ENCODE assay signal across 8 cellular contexts in the genomic region with DNA sequence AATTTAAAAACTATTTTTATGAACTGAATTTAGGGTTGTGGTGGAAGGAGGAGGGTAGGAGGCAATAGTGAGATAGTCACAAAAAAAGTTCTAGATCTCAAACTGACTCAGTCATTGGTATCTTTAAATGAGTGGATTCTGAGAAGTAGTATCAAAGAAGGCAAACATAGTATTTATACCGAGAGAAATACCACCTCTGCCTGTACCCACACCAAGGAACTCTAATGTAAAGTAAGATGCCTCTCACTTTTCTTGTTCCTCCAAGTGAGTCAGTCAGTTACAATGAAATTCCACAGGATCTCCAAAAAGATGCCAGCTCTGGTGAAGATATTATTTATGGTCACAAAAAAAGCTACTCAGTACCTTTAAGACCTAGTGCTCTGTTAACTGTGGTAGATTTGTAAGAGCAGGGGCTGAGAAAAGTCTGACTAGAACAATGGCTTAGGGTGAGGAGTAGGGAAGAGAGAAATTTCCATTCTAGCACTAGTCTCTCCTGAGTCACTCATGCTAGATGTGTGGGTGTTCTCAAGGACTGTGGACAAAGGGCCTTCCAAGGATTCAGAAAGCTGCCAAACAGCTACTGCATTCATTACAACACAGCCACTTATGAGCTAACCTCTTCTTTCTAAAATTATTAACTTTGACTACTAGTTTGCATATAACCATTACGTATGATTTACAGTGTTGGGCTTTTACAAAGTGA. TPM values are rescaled to one million over a fixed set of nuclear protein-coding genes. Genes with fewer than 3 reads are reported as not detected.
DNase-seq lines count a peak whose midpoint lies in the region; ATAC-seq and TF ChIP-seq lines count a peak whose summit lies in the region.

No MANE protein-coding gene starts in this region.

- no peak for TF ChIP-seq CTCF in choroid plexus epithelial cell (conservative IDR thresholded peaks at IDR 0.05; ENCODE audit: low read depth, low read length)
- no peak for TF ChIP-seq CTCF in mucosa of descending colon (IDR thresholded peaks at IDR 0.05)

- peak; percentile 86 for DNase-seq in CD1c-positive myeloid dendritic cell (ENCODE audit: extremely low spot score)
- DNase-seq in choroid plexus epithelial cell (ENCODE audit: low read depth): peak; percentile 87
- no peak for DNase-seq in mucosa of descending colon
- no peak for DNase-seq in NCI-H2029 (lab: John Stamatoyannopoulos, UW)
- DNase-seq in posterior cingulate gyrus: no peak
- DNase-seq in NAMALWA (ENCODE audit: low spot score): no peak

- H3K4me3 ChIP-seq in choroid plexus epithelial cell (ENCODE audit: low read depth, low read length): no peak overlapping the region
- no peak overlapping the region for H3K4me3 ChIP-seq in mucosa of descending colon

- intact Hi-C loops in mucosa of descending colon (cut with DNase I, micrococcal nuclease): no loop called here
- intact Hi-C loops in posterior cingulate gyrus (cut with DNase I): no loop called here

- H3K4me1 ChIP-seq in mucosa of descending colon (ENCODE audit: low read depth): peaks cover 10% of the 10 kb centered on the region

- TF ChIP-seq EP300 in Ishikawa (IDR thresholded peaks at IDR 0.05; ENCODE audit: borderline replicate concordance): no peak

- H3K9me3 ChIP-seq in mucosa of descending colon: peaks cover 10% of the 10 kb centered on the region

- H3K36me3 ChIP-seq in mucosa of descending colon (ENCODE audit: low read depth): no peaks in the 10 kb centered on the region

- TF ChIP-seq RAD21 in Ishikawa (IDR thresholded peaks at IDR 0.05; ENCODE audit: low read depth): no peak

- ATAC-seq in mucosa of descending colon (peak; percentile 75), GM19035 (IDR thresholded peaks at IDR 0.05; ENCODE audit: unreplicated experiment) (no peak)

TF ChIP-seq in Ishikawa, 13 proteins besides CTCF, POLR2A, EP300 and RAD21:
- TF ChIP-seq EGR1 (IDR thresholded peaks at IDR 0.05) (0 out of 2 replicates have a peak, but pooled peaks have one; percentile 24), CEBPB (IDR thresholded peaks at IDR 0.05) (no peak)

RNA-seq across cellular contexts. Expression of a gene that starts 36.3 kb away (rescaled TPM):
- 100 to 1,000 TPM; 204 to 256 (median 251) TPM for total RNA-seq in mucosa of descending colon

RNA-seq across cellular contexts. Expression of a gene that starts 38.9 kb away (rescaled TPM):
- 10 to 100 TPM; 20.9 to 22.8 (median 21.0) TPM for total RNA-seq in mucosa of descending colon

Comparison
In these comparisons a context has a peak if more than half of its experiments do, and no peak if none do; other contexts are left out.
1. DNase-seq: peak in CD1c-positive myeloid dendritic cell (single experiment) and choroid plexus epithelial cell (single experiment); none in mucosa of descending colon (0 of 3), NCI-H2029 (single experiment), posterior cingulate gyrus (0 of 10) and NAMALWA (single experiment).